1 cellular context compared by ENCODE assay signal in genomic region chr14:68786491-68787234, GRCh38.
TF ChIP-seq lines count a peak whose summit lies in the region.

No MANE protein-coding gene starts in this region.

TF ChIP-seq in HepG2, 621 proteins besides CTCF, POLR2A, EP300 and RAD21 (continued from another document):
- no peak for TF ChIP-seq ZHX1 (CRISPR knock-in tag; IDR thresholded peaks at IDR 0.05; ENCODE audit: low read depth)
- TF ChIP-seq POLR2G (IDR thresholded peaks at IDR 0.05; ENCODE audit: low read depth, low read length) = peak; percentile 77
- TF ChIP-seq ZNF430 (CRISPR knock-in tag; IDR thresholded peaks at IDR 0.05) = peak; percentile 36; the same call in 1 of the 2 replicates
- TF ChIP-seq ZNF503 (CRISPR knock-in tag; IDR thresholded peaks at IDR 0.05) = peak; percentile 20; the same call in 1 of the 2 replicates
- TF ChIP-seq ZC3H4 (CRISPR knock-in tag; IDR thresholded peaks at IDR 0.05; ENCODE audit: borderline replicate concordance) = peak; percentile 5; the same call in 1 of the 2 replicates
- TF ChIP-seq FOSL2 (CRISPR knock-in tag; IDR thresholded peaks at IDR 0.05) = peak; percentile 5; the same call in 1 of the 2 replicates
- TF ChIP-seq AKAP8 (CRISPR knock-in tag; IDR thresholded peaks at IDR 0.05) = peak; percentile 53; the same call in 1 of the 2 replicates
- TF ChIP-seq CEBPG (CRISPR knock-in tag; IDR thresholded peaks at IDR 0.05) = peak; percentile 11; the same call in 1 of the 2 replicates
- no peak for TF ChIP-seq FOXK1 (CRISPR knock-in tag; IDR thresholded peaks at IDR 0.05; ENCODE audit: borderline replicate concordance, low read depth)
- peak; percentile 30; the same call in 1 of the 2 replicates for TF ChIP-seq HNF1B (CRISPR knock-in tag; IDR thresholded peaks at IDR 0.05)
- TF ChIP-seq ZNF75D (CRISPR knock-in tag; IDR thresholded peaks at IDR 0.05; ENCODE audit: borderline replicate concordance) = 0 out of 2 replicates have a peak, but pooled peaks have one; percentile 23
- TF ChIP-seq RBFOX2 (IDR thresholded peaks at IDR 0.05; ENCODE audit: low read depth, low read length) = peak; percentile 47
- no peak for TF ChIP-seq MEIS2 (CRISPR knock-in tag; IDR thresholded peaks at IDR 0.05)
- TF ChIP-seq POLR2AphosphoS5 (IDR thresholded peaks at IDR 0.05; ENCODE audit: low read depth, low read length) = peak; percentile 29; the same call in 1 of the 2 replicates
- no peak for TF ChIP-seq ZNF740 (CRISPR knock-in tag; IDR thresholded peaks at IDR 0.05)
- 0 out of 2 replicates have a peak, but pooled peaks have one; percentile 15 for TF ChIP-seq ZNF136 (CRISPR knock-in tag; IDR thresholded peaks at IDR 0.05; ENCODE audit: low read depth)
- TF ChIP-seq SSRP1 (CRISPR knock-in tag; IDR thresholded peaks at IDR 0.05) = peak; percentile 30; the same call in 1 of the 2 replicates
